ENCODE assay signal across 8 cellular contexts in the genomic region with DNA sequence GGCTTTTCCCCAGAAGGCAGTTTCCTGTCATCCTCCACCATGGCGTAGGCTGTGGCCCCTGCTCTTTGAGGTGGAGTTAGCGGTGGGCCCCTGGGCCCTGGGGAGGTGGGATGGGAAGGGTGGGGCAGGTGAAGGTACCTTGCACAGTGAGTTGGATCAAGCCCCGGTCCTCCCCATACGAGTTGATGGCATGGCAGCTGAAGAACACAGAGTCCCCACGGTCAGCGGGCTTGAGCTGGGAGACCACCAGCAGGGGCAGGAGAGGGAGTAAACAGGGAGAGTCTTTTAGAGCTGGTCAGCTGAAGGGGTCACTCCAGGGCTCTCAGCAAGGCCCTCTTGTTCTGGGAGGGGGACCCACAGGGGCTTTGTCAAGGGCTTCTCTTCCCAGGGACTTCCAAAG.
"Had no signal": no experiment of that assay in that cellular context is flagged by ENCODE, and none has a peak within 500 bp of the region (broad histone marks: within the 10 kb centered on the region; RNA-seq: fewer than 3 reads in every experiment).

No MANE protein-coding gene starts in this region.

- H3K4me1 ChIP-seq: HAP-1 had no signal

- H3K4me2 ChIP-seq: GM23338 had no signal

- H3K4me3 Mint-ChIP-seq: GM23338, HFFc6 had no signal

- H3K27ac ChIP-seq: HL-60 had no signal

- H3K27ac Mint-ChIP-seq: GM23338, HFFc6 had no signal

- H3K4me3 ChIP-seq: GM23338, HAP-1, K562 had no signal

- H3K9me3 ChIP-seq: HAP-1 had no signal

- ATAC-seq: GM23338, HCT116, K562 had no signal

- H3K9me3 Mint-ChIP-seq: GM23338, HFFc6 had no signal

- H3K36me3 ChIP-seq: HAP-1 had no signal

- DNase-seq: H7, HFFc6, IMR-90 had no signal

- FAIRE-seq: K562 had no signal

- H2AFZ ChIP-seq: GM23338 had no signal
